Comparison of ENCODE assay signal across 8 cellular contexts in genomic region chr16:11794991-11795886, GRCh38. TPM values are rescaled to one million over a fixed set of nuclear protein-coding genes. Genes with fewer than 3 reads are reported as not detected.
A peak's percentile ranks its signal among the peaks of the same experiment; 100 is the strongest.
DNase-seq lines count a peak whose midpoint lies in the region; ATAC-seq and TF ChIP-seq lines count a peak whose summit lies in the region.

No MANE protein-coding gene starts in this region.

- H3K79me2 ChIP-seq in KMS-11 (ENCODE audit: insufficient read depth, low read depth), result peaks cover 78% of the 10 kb centered on the region

- H3K27me3 Mint-ChIP-seq in central memory CD8-positive, alpha-beta T cell, result no peaks in the 10 kb centered on the region
- H3K27me3 Mint-ChIP-seq in natural killer cell (ENCODE audit: low read depth in 2 of 2), result no peaks in the 10 kb centered on the region

- H3K4me2 ChIP-seq in BLaER1, result peak overlapping the region; percentile 96
- H3K4me2 ChIP-seq in KMS-11, result peak overlapping the region; percentile 92

- H3K4me3 ChIP-seq in BLaER1 (peak overlapping the region; percentile 93), KMS-11 (IDR thresholded peaks at IDR 0.05; ENCODE audit: insufficient read depth, low read depth, low read length) (no peak overlapping the region)

- no peaks in the 10 kb centered on the region for H3K27me3 ChIP-seq in BLaER1
- H3K27me3 ChIP-seq in KMS-11 (ENCODE audit: insufficient read depth, low read depth), result no peaks in the 10 kb centered on the region

- no peaks in the 10 kb centered on the region for H3K9me3 ChIP-seq in BLaER1

- TF ChIP-seq CTCF in KMS-11 (conservative IDR thresholded peaks at IDR 0.05; ENCODE audit: low read depth, low read length), result no peak
- no peak for TF ChIP-seq CTCF in natural killer cell (IDR thresholded peaks at IDR 0.05)
- TF ChIP-seq CTCF in GM13977 (IDR thresholded peaks at IDR 0.05; ENCODE audit: extremely low read depth, insufficient read depth, missing control alignments), result no peak

- ATAC-seq in central memory CD8-positive, alpha-beta T cell (replicated peaks; ENCODE audit: extremely low read depth, poor library complexity, severe bottlenecking), result no peak
- ATAC-seq in natural killer cell (no peak), GM18519 (IDR thresholded peaks at IDR 0.05; ENCODE audit: low FRiP score, unreplicated experiment) (no peak)

- peaks cover 76% of the 10 kb centered on the region for H3K4me1 Mint-ChIP-seq in central memory CD8-positive, alpha-beta T cell
- peaks cover 60 to 77% of the 10 kb centered on the region in 2 donors for H3K4me1 Mint-ChIP-seq in natural killer cell

- in situ Hi-C loops in GM13977 (cut with MboI; ENCODE audit: low pct_unique_long_range_greater_than_20kb, low sequenced_read_pairs, unreplicated experiment), result no loop called here

- DNase-seq in central memory CD8-positive, alpha-beta T cell (ENCODE audit: low spot score in 2 of 2), result no peak
- DNase-seq in natural killer cell (no peak), superior temporal gyrus (ENCODE audit: extremely low spot score) (no peak), GM13977 (ENCODE audit: low spot score) (no peak)
- DNase-seq in NK-92 treated with Interleukin-12 subunit alpha and Interleukin-12 subunit beta, amount 100 ng/mL, for 24 hours (lab: John Stamatoyannopoulos, UW), result no peak

- peak overlapping the region; percentile 88 for H3K4me3 Mint-ChIP-seq in central memory CD8-positive, alpha-beta T cell
- H3K4me3 Mint-ChIP-seq in natural killer cell, result peak overlapping the region; percentile 94

- intact Hi-C loops in natural killer cell (cut with micrococcal nuclease), result no loop called here

- peak overlapping the region; percentile 96 for H3K9ac ChIP-seq in BLaER1
- no peak overlapping the region; the same call in 1 of the 2 replicates for H3K9ac ChIP-seq in KMS-11

- H2AFZ ChIP-seq in KMS-11 (ENCODE audit: low read depth), result no peak overlapping the region

- peak overlapping the region; percentile 91 for H3K27ac Mint-ChIP-seq in central memory CD8-positive, alpha-beta T cell (ENCODE audit: low read depth)
- peak overlapping the region; percentile 96 to 98 for H3K27ac Mint-ChIP-seq in natural killer cell

- H3K9me3 Mint-ChIP-seq in central memory CD8-positive, alpha-beta T cell, result no peaks in the 10 kb centered on the region
- H3K9me3 Mint-ChIP-seq in natural killer cell, result no peaks in the 10 kb centered on the region

- H4K20me1 ChIP-seq in BLaER1, result peaks cover 61% of the 10 kb centered on the region
- H4K20me1 ChIP-seq in KMS-11 (ENCODE audit: insufficient read depth), result no peaks in the 10 kb centered on the region; the same call in 1 of the 2 replicates

- H3K36me3 ChIP-seq in BLaER1, result peaks cover 42% of the 10 kb centered on the region
- peaks cover 5% of the 10 kb centered on the region; the same call in 1 of the 2 replicates for H3K36me3 ChIP-seq in KMS-11 (ENCODE audit: insufficient read depth)

- H3K4me1 ChIP-seq in BLaER1 (peaks cover 60% of the 10 kb centered on the region), KMS-11 (ENCODE audit: low read depth, poor library complexity, severe bottlenecking) (peaks cover 60% of the 10 kb centered on the region)

- peaks cover 19% of the 10 kb centered on the region for H3K36me3 Mint-ChIP-seq in central memory CD8-positive, alpha-beta T cell (ENCODE audit: insufficient read depth)
- H3K36me3 Mint-ChIP-seq in natural killer cell, result no peaks in the 10 kb centered on the region

- H3K27ac ChIP-seq in BLaER1 (peak overlapping the region; percentile 96; the same call in 1 of the 2 replicates), KMS-11 (no peak overlapping the region)

RNA-seq across cellular contexts. Expression of gene ZC3H7A, which starts 1.8 kb away (rescaled TPM):
- 10 to 100 TPM; 80.6 to 91.8 (median 84.6) TPM for total RNA-seq in natural killer cell

RNA-seq across cellular contexts. Expression of gene TXNDC11, which starts 52.6 kb away (rescaled TPM):
- total RNA-seq in natural killer cell, result 10 to 100 TPM; 63.4 to 99.2 (median 68.9) TPM

RNA-seq across cellular contexts. Expression of gene RSL1D1, which starts 56.1 kb away (rescaled TPM):
- 100 to 1,000 TPM in 1 of 3 donors, 10 to 100 TPM in 2; 66.3 to 102 (median 99.1) TPM for total RNA-seq in natural killer cell
